ENCODE assay signal across 8 cellular contexts in the genomic region with DNA sequence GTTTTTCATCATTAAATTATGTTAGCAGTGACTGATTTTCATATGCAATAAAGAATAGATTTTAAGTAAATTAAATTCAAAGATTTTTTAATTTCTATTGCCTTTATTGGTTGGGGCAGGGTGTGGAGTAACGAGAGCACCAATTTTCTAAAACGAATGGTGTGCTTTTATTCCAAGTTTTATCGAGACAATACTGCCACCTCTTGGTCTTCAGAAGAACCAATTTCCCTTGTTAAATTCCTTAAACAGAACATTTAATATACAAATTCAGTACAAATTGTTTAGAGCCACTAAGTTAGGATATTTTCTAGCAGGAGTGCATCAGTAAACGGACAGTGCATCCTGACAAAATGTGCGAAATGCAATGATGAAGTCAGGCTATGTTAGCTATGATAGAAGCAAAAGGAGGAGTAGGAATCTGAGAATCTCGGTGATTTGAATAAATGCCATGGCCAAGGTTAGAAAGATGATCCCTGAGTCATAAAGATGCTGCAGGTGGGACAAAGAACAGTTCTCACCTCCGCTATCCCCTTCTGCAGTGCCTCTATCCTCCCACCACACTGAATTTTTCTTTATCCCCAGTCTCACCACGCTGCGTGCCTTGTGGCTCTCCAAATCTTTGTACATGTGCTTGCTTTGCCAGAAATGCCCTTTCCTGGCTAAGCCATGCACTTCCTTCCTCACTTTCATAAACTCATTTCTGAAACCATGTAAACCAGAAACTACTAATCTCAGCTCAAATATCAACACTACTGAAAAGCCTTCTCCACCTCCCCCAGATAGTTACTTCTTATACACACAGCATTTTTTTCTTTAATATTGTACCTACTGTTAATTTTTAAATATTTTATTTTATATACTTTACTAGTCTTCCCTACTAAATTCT. TPM values are rescaled to one million over a fixed set of nuclear protein-coding genes. Genes with fewer than 3 reads are reported as not detected.
DNase-seq lines count a peak whose midpoint lies in the region; ATAC-seq and TF ChIP-seq lines count a peak whose summit lies in the region.

No MANE protein-coding gene starts in this region.

- H3K27ac ChIP-seq in stomach, result peak overlapping the region in 2 of 5 donors; percentile 0 to 46

- no peaks in the 10 kb centered on the region for H3K9me3 ChIP-seq in stomach

- intact Hi-C loops in stomach (cut with DNase I; ENCODE audit: low total_unique reads), result loop anchor here (10.0 kb wide), 1 partner anchor 260 kb away; no protein-coding TSS in a partner anchor
- intact Hi-C loops in left colon (cut with DNase I, micrococcal nuclease), result loop anchor here in 1 of 2 donors (5.0 kb wide), 1 partner anchor 98 kb away; no protein-coding TSS in a partner anchor

- no peak for ATAC-seq in left colon

- DNase-seq in DMS153 treated with DMSO at 0.1 percent for 48 hours (lab: John Stamatoyannopoulos, UW; ENCODE audit: unreplicated experiment) (peak; percentile 13), SKM-1 treated with dmso at 0.1 percent for 144 hours (lab: John Stamatoyannopoulos, UW; ENCODE audit: unreplicated experiment) (peak; percentile 39), globus pallidus (ENCODE audit: low spot score) (peak; percentile 38), stomach (no peak), left colon (no peak), HK-2 (ENCODE audit: unreplicated experiment) (no peak)
- peak; percentile 22 for DNase-seq in Jurkat, Clone E6-1 (ENCODE audit: low read depth, low spot score)
- no peak for DNase-seq in stimulated activated CD4-positive, alpha-beta T cell treated with anti-CD3 and anti-CD28 coated beads, Interleukin-1b, Interleukin-23, amount 100 ng/mL, for 48 hours

- peaks cover 24 to 95% (median 86%) of the 10 kb centered on the region in 4 donors for H3K36me3 ChIP-seq in stomach

- H3K4me1 ChIP-seq in stomach, result peaks cover 0 to 12% (median 0%) of the 10 kb centered on the region in 4 donors

- no peak for TF ChIP-seq POLR2A in stomach (IDR thresholded peaks at IDR 0.05)

- no peaks in the 10 kb centered on the region for H3K27me3 ChIP-seq in stomach

- no peak for TF ChIP-seq EP300 in stomach (IDR thresholded peaks at IDR 0.05)

- peak in 5 of 7 experiments; percentile 25 to 49 (median 44) for TF ChIP-seq CTCF in stomach (IDR thresholded peaks at IDR 0.05)

- H3K4me3 ChIP-seq in Jurkat, Clone E6-1 (ENCODE audit: low read length), result no peak overlapping the region
- H3K4me3 ChIP-seq in stomach, result no peak overlapping the region

- 44 to 53% (median 48%) methylated on average over 9 of the region's 9 CpGs for WGBS in stomach, 5 donors

RNA-seq across cellular contexts. Expression of gene AGBL3, which starts 31.9 kb away (rescaled TPM):
- 2.5 TPM for polyA plus RNA-seq in Jurkat, Clone E6-1 (2012; ENCODE audit: insufficient read depth, insufficient read length)
- total RNA-seq in stomach, result 1 to 10 TPM in 2 of 5 donors, under 1 TPM in 1, not detected in 2; 0.29 to 8.4 (median 2.9) TPM
- polyA plus RNA-seq in stomach, result 1 to 10 TPM in 2 of 3 donors, under 1 TPM in 1; 0.93 to 1.4 (median 1.2) TPM
- total RNA-seq in left colon, result under 1 TPM; 0.64 to 0.78 TPM

Comparison
In these comparisons a context has a peak if more than half of its experiments do, and no peak if none do; other contexts are left out.
1. DNase-seq: peak in DMS153 treated with DMSO at 0.1 percent for 48 hours (single experiment), Jurkat, Clone E6-1 (single experiment), SKM-1 treated with dmso at 0.1 percent for 144 hours (single experiment) and globus pallidus (single experiment); none in stomach (single experiment), left colon (0 of 2), stimulated activated CD4-positive, alpha-beta T cell treated with anti-CD3 and anti-CD28 coated beads, Interleukin-1b, Interleukin-23, amount 100 ng/mL, for 48 hours (single experiment) and HK-2 (single experiment).